In the genomic region with DNA sequence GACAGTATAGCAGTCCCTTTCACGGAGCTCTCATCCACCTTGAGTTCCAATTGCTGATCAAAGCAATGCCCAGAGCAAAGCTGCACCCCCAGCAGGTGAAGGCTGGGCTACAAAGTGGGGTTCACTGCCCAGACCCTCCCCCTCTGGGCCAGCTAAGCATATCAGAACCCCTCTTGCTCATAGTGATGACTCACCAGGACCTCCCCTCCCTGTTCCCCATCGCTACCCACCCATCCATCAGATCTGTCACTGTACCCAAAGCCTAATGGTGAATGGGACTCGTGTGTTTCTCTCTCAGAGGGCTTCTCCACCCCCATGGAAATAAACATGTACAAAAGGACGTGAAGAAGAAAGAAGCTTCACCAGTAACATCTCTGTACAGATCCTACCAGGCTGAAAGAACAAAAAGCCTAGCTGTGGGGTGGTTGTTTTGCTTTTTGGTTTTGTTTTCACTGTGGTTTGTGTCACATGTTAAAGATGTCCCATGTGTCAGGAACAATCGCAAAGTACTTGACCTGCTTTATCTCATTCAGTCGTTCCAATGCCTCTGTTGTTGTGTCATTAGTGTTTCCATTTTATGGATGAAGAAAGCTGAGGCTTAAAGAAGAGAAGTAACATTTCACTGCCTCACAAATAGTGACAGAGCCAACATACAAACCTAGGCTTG, we compare ENCODE assay signal across 15 cellular contexts.
DNase-seq lines count a peak whose midpoint lies in the region; ATAC-seq and TF ChIP-seq lines count a peak whose summit lies in the region.
"Had no signal": no experiment of that assay in that cellular context is flagged by ENCODE, and none has a peak within 500 bp of the region (broad histone marks: within the 10 kb centered on the region; RNA-seq: fewer than 3 reads in every experiment).

No MANE protein-coding gene starts in this region.

- peak overlapping the region; percentile 82 to 97 (median 88) for H3K4me2 ChIP-seq in BLaER1 treated with 17β-estradiol and CSF1 and Interleukin-3, amounts not matched to agents 10 nM and 100 nM

- H3K36me3 Mint-ChIP-seq in activated naive CD8-positive, alpha-beta T cell treated with anti-CD3 and anti-CD28 coated beads, Interleukin-2, amount 50 U/mL, for 24 hours (ENCODE audit: low read depth), result no peaks in the 10 kb centered on the region
- no peaks in the 10 kb centered on the region for H3K36me3 Mint-ChIP-seq in WTC11

- H3K27me3 Mint-ChIP-seq in activated naive CD8-positive, alpha-beta T cell treated with anti-CD3 and anti-CD28 coated beads, Interleukin-2, amount 50 U/mL, for 24 hours, result peaks cover 3% of the 10 kb centered on the region
- H3K27me3 Mint-ChIP-seq in WTC11 (ENCODE audit: low read depth), result no peaks in the 10 kb centered on the region

- H3K36me3 ChIP-seq in BLaER1 treated with 17β-estradiol and CSF1 and Interleukin-3, amounts not matched to agents 10 nM and 100 nM, result no peaks in the 10 kb centered on the region

- no peaks in the 10 kb centered on the region for H3K27me3 ChIP-seq in BLaER1 treated with 17β-estradiol and CSF1 and Interleukin-3, amounts not matched to agents 10 nM and 100 nM

- H3K9ac ChIP-seq in BLaER1 treated with 17β-estradiol and CSF1 and Interleukin-3, amounts not matched to agents 10 nM and 100 nM, result peak overlapping the region in 2 of 11 experiments; percentile 12 to 21; a peak in 3 of 22 replicates

- H3K4me3 Mint-ChIP-seq in activated naive CD8-positive, alpha-beta T cell treated with anti-CD3 and anti-CD28 coated beads, Interleukin-2, amount 50 U/mL, for 24 hours, result peak overlapping the region; percentile 58
- no peak overlapping the region for H3K4me3 Mint-ChIP-seq in WTC11

- peaks cover 69 to 85% (median 79%) of the 10 kb centered on the region in 10 experiments for H3K4me1 ChIP-seq in BLaER1 treated with 17β-estradiol and CSF1 and Interleukin-3, amounts not matched to agents 10 nM and 100 nM

- CTCF ChIA-PET in WTC11 (lab: Charles Lee), result no interaction called here

- ATAC-seq in GM19025 (IDR thresholded peaks at IDR 0.05; ENCODE audit: low read depth, unreplicated experiment) (peak; percentile 60), HG03354 (IDR thresholded peaks at IDR 0.05; ENCODE audit: poor library complexity, severe bottlenecking, unreplicated experiment) (peak; percentile 57), WTC11 (no peak)
- peak; percentile 41 for ATAC-seq in activated naive CD8-positive, alpha-beta T cell treated with anti-CD3 and anti-CD28 coated beads, Interleukin-2, amount 50 U/mL, for 24 hours
- ATAC-seq: esophagus mucosa, Panc1 had no signal

- DNase-seq in activated naive CD8-positive, alpha-beta T cell treated with anti-CD3 and anti-CD28 coated beads, Interleukin-2, amount 50 U/mL, for 24 hours, result no peak
- DNase-seq in effector CD4-positive, alpha-beta T cell, result no peak
- no peak for DNase-seq in inferior parietal cortex (ENCODE audit: extremely low spot score)
- DNase-seq in H4 (ENCODE audit: low spot score), result no peak
- no peak for DNase-seq in WTC11 (ENCODE audit: low spot score)
- DNase-seq: AML-193, aorta, islet precursor cell, posterior cingulate gyrus had no signal

- H4K20me1 ChIP-seq in BLaER1 treated with 17β-estradiol and CSF1 and Interleukin-3, amounts not matched to agents 10 nM and 100 nM, result no peaks in the 10 kb centered on the region

- H3K27ac Mint-ChIP-seq in activated naive CD8-positive, alpha-beta T cell treated with anti-CD3 and anti-CD28 coated beads, Interleukin-2, amount 50 U/mL, for 24 hours, result peak overlapping the region; percentile 81
- no peak overlapping the region for H3K27ac Mint-ChIP-seq in WTC11

- H3K9me3 Mint-ChIP-seq in activated naive CD8-positive, alpha-beta T cell treated with anti-CD3 and anti-CD28 coated beads, Interleukin-2, amount 50 U/mL, for 24 hours, result peaks cover 6% of the 10 kb centered on the region
- H3K9me3 Mint-ChIP-seq in WTC11, result no peaks in the 10 kb centered on the region

- peaks cover 0 to 5% (median 0%) of the 10 kb centered on the region in 11 experiments; a peak in 3 of 22 replicates for H3K9me3 ChIP-seq in BLaER1 treated with 17β-estradiol and CSF1 and Interleukin-3, amounts not matched to agents 10 nM and 100 nM (replicated peaks in 1 of 11)

- POLR2A ChIA-PET in WTC11 (lab: Charles Lee), result no interaction called here

- TF ChIP-seq CTCF in WTC11 (IDR thresholded peaks at IDR 0.05), result no peak

- H3K4me1 Mint-ChIP-seq in activated naive CD8-positive, alpha-beta T cell treated with anti-CD3 and anti-CD28 coated beads, Interleukin-2, amount 50 U/mL, for 24 hours, result peaks cover 68% of the 10 kb centered on the region
- peaks cover 68% of the 10 kb centered on the region for H3K4me1 Mint-ChIP-seq in WTC11

- no peak overlapping the region; a peak in 1 of 20 replicates for H3K4me3 ChIP-seq in BLaER1 treated with 17β-estradiol and CSF1 and Interleukin-3, amounts not matched to agents 10 nM and 100 nM

- peak overlapping the region in 9 of 11 experiments; percentile 3 to 88 (median 36); a peak in 12 of 22 replicates for H3K27ac ChIP-seq in BLaER1 treated with 17β-estradiol and CSF1 and Interleukin-3, amounts not matched to agents 10 nM and 100 nM
- H3K27ac ChIP-seq: VCaP had no signal

TF ChIP-seq in WTC11, 78 proteins besides CTCF, POLR2A, EP300 and RAD21:
- TF ChIP-seq, protein P1, sequence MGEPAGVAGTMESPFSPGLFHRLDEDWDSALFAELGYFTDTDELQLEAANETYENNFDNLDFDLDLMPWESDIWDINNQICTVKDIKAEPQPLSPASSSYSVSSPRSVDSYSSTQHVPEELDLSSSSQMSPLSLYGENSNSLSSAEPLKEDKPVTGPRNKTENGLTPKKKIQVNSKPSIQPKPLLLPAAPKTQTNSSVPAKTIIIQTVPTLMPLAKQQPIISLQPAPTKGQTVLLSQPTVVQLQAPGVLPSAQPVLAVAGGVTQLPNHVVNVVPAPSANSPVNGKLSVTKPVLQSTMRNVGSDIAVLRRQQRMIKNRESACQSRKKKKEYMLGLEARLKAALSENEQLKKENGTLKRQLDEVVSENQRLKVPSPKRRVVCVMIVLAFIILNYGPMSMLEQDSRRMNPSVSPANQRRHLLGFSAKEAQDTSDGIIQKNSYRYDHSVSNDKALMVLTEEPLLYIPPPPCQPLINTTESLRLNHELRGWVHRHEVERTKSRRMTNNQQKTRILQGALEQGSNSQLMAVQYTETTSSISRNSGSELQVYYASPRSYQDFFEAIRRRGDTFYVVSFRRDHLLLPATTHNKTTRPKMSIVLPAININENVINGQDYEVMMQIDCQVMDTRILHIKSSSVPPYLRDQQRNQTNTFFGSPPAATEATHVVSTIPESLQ (CRISPR knock-in tag; IDR thresholded peaks at IDR 0.05), result no peak
- TF ChIP-seq ZNF396 (CRISPR knock-in tag; IDR thresholded peaks at IDR 0.05; ENCODE audit: borderline replicate concordance), result no peak
- TF ChIP-seq ZNF416 (CRISPR knock-in tag; IDR thresholded peaks at IDR 0.05), result no peak
- TF ChIP-seq JUN (CRISPR knock-in tag; IDR thresholded peaks at IDR 0.05), result no peak
- TF ChIP-seq, protein P2, sequence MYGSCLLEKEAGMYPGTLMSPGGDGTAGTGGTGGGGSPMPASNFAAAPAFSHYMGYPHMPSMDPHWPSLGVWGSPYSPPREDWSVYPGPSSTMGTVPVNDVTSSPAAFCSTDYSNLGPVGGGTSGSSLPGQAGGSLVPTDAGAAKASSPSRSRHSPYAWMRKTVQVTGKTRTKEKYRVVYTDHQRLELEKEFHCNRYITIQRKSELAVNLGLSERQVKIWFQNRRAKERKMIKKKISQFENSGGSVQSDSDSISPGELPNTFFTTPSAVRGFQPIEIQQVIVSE (CRISPR knock-in tag; IDR thresholded peaks at IDR 0.05; ENCODE audit: borderline replicate concordance), result no peak
